ENCODE assay signal across 1 cellular context in genomic region chr5:126793097-126793496, GRCh38.
TF ChIP-seq lines count a peak whose summit lies in the region.

No MANE protein-coding gene starts in this region.

TF ChIP-seq in K562, 482 proteins besides CTCF, POLR2A, EP300 and RAD21 (continued from another document):
- TF ChIP-seq HMBOX1 (IDR thresholded peaks at IDR 0.05), result no peak
- TF ChIP-seq TSC22D4 (tag; IDR thresholded peaks at IDR 0.05), result no peak
- TF ChIP-seq RNF2 (IDR thresholded peaks at IDR 0.05), result no peak
- TF ChIP-seq, protein P1, sequence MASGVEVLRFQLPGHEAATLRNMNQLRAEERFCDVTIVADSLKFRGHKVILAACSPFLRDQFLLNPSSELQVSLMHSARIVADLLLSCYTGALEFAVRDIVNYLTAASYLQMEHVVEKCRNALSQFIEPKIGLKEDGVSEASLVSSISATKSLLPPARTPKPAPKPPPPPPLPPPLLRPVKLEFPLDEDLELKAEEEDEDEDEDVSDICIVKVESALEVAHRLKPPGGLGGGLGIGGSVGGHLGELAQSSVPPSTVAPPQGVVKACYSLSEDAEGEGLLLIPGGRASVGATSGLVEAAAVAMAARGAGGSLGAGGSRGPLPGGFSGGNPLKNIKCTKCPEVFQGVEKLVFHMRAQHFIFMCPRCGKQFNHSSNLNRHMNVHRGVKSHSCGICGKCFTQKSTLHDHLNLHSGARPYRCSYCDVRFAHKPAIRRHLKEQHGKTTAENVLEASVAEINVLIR (CRISPR knock-in tag; IDR thresholded peaks at IDR 0.05), result no peak
- no peak for TF ChIP-seq KLF16 (IDR thresholded peaks at IDR 0.05)
- no peak for TF ChIP-seq MCM3 (IDR thresholded peaks at IDR 0.05)
- TF ChIP-seq ZNF609 (CRISPR knock-in tag; IDR thresholded peaks at IDR 0.05; ENCODE audit: borderline replicate concordance), result no peak
- no peak for TF ChIP-seq ZFP1 (CRISPR knock-in tag; IDR thresholded peaks at IDR 0.05)
- no peak for TF ChIP-seq HSF4 (CRISPR knock-in tag; IDR thresholded peaks at IDR 0.05; ENCODE audit: borderline replicate concordance)
- TF ChIP-seq SMARCA5 (IDR thresholded peaks at IDR 0.05), result no peak
- TF ChIP-seq, protein P2, sequence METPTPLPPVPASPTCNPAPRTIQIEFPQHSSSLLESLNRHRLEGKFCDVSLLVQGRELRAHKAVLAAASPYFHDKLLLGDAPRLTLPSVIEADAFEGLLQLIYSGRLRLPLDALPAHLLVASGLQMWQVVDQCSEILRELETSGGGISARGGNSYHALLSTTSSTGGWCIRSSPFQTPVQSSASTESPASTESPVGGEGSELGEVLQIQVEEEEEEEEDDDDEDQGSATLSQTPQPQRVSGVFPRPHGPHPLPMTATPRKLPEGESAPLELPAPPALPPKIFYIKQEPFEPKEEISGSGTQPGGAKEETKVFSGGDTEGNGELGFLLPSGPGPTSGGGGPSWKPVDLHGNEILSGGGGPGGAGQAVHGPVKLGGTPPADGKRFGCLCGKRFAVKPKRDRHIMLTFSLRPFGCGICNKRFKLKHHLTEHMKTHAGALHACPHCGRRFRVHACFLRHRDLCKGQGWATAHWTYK (CRISPR knock-in tag; IDR thresholded peaks at IDR 0.05), result no peak
- no peak for TF ChIP-seq ZNF644 (tag; IDR thresholded peaks at IDR 0.05; ENCODE audit: low read depth)
- TF ChIP-seq ZNF253 (CRISPR knock-in tag; conservative IDR thresholded peaks at IDR 0.05), result no peak
